In the genomic region with DNA sequence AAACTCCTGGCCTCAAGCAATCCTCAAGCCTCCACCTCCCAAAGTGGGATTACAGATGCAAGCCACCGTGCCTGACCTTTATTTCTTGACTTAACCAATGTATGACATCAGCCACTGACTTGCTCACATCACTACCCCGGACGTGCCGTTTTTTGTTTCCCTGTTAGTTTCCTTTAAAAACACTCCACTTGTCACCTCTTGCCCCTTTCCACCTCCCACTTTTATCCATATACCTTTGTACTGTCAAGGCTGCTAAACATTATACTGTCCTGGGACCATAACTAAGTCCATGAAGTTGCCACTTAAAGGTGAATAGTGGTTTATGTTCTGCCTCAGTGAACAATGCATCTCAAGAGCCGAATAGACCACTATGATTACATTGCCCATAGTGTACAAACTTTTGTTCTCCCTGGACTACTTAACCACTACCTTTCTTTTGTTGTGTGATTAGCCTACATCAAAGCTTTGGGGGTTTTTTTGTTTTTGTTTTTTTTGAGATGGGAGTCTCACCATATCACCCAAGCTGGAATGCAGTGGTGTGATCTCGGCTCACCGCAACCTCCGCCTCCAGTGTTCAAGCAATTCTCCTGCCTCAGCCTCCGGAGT, we compare ENCODE assay signal across 22 cellular contexts. TPM values are rescaled to one million over a fixed set of nuclear protein-coding genes. Genes with fewer than 3 reads are reported as not detected.
A peak's percentile ranks its signal among the peaks of the same experiment; 100 is the strongest.
DNase-seq lines count a peak whose midpoint lies in the region; ATAC-seq and TF ChIP-seq lines count a peak whose summit lies in the region.
"Had no signal": no experiment of that assay in that cellular context is flagged by ENCODE, and none has a peak within 500 bp of the region (broad histone marks: within the 10 kb centered on the region; RNA-seq: fewer than 3 reads in every experiment).

No MANE protein-coding gene starts in this region.

- no peak overlapping the region for H3K27ac ChIP-seq in HEK293 (ENCODE audit: extremely low read depth, low read depth, low read length)
- H3K27ac ChIP-seq: HL-60, left ventricle myocardium inferior, parathyroid adenoma had no signal

- no TSS peak for BruUV-seq in Caco-2 (replicated peaks; lab: Mats Ljungman, UMichigan)

- H3K9me3 Mint-ChIP-seq in Caco-2 (ENCODE audit: unreplicated experiment) = no peaks in the 10 kb centered on the region
- H3K9me3 Mint-ChIP-seq in brain = peaks cover 0 to 6% (median 0%) of the 10 kb centered on the region in 5 experiments
- no peaks in the 10 kb centered on the region for H3K9me3 Mint-ChIP-seq in nephron progenitor cell
- peaks cover 0 to 2% (median 0%) of the 10 kb centered on the region in 9 donors for H3K9me3 Mint-ChIP-seq in naive thymus-derived CD8-positive, alpha-beta T cell
- H3K9me3 Mint-ChIP-seq: activated naive CD4-positive, alpha-beta T cell treated with anti-CD3 and anti-CD28 coated beads, Interleukin-2, amount 50 U/mL, for 72 hours; activated T-cell treated with anti-CD3 and anti-CD28 coated beads, Interleukin-2, amount 50 U/mL, for 72 hours had no signal

- no peaks in the 10 kb centered on the region for H3K27me3 Mint-ChIP-seq in Caco-2 (ENCODE audit: insufficient read depth, unreplicated experiment)
- H3K27me3 Mint-ChIP-seq in brain = peaks cover 37% of the 10 kb centered on the region
- H3K27me3 Mint-ChIP-seq in nephron progenitor cell (ENCODE audit: low read depth, poor library complexity) = peaks cover 42% of the 10 kb centered on the region
- peaks cover 4 to 29% (median 10%) of the 10 kb centered on the region in 5 donors for H3K27me3 Mint-ChIP-seq in naive thymus-derived CD8-positive, alpha-beta T cell

- intact Hi-C loops in Caco-2 (cut with micrococcal nuclease; ENCODE audit: unreplicated experiment) = no loop called here

- H3K36me3 ChIP-seq in Caco-2 (ENCODE audit: control insufficient read depth, insufficient read depth, low read length) (no peaks in the 10 kb centered on the region), HEK293 (ENCODE audit: control insufficient read depth in 2 of 2, insufficient read depth in 1 of 2, low read length in 2 of 2) (peaks cover 11 to 38% of the 10 kb centered on the region in 2 experiments; a peak in 2 of 3 replicates)

- no peak overlapping the region for H3K4me3 ChIP-seq in Caco-2 (ENCODE audit: low read depth, low read length)
- no peak overlapping the region for H3K4me3 ChIP-seq in HEK293 (ENCODE audit: low read depth, low read length)
- H3K4me3 ChIP-seq: left ventricle myocardium inferior, tibial artery had no signal

- H3K4me1 Mint-ChIP-seq in Caco-2 (ENCODE audit: low read depth, unreplicated experiment) (no peaks in the 10 kb centered on the region), brain (no peaks in the 10 kb centered on the region), nephron progenitor cell (peaks cover 23% of the 10 kb centered on the region)
- peaks cover 10 to 29% (median 19%) of the 10 kb centered on the region in 4 donors for H3K4me1 Mint-ChIP-seq in naive thymus-derived CD8-positive, alpha-beta T cell

- CTCF ChIA-PET in Caco-2 (lab: Charles Lee) = interaction anchor here (0.7 kb wide), 1 partner anchor 16 kb away, joined by 3 read pairs; no protein-coding TSS in a partner anchor
- CTCF ChIA-PET in HEK293 (lab: Yijun Ruan, JAX) = interaction anchor here (0.6 kb wide), 1 partner anchor 17 kb away, joined by 3 read pairs; no protein-coding TSS in a partner anchor

- DNase-seq in Caco-2 (no peak), nephron progenitor cell (no peak), erythroblast (lab: John Stamatoyannopoulos, UW) (no peak)
- DNase-seq in naive thymus-derived CD8-positive, alpha-beta T cell = no peak
- no peak for DNase-seq in stimulated activated CD4-positive, alpha-beta T cell treated with anti-CD3 and anti-CD28 coated beads, Interleukin-4, amount 100 ng/mL, for 4 hours
- DNase-seq: activated CD4-positive, CD25-positive, alpha-beta regulatory T cell; activated T-cell treated with anti-CD3 and anti-CD28 coated beads, Interleukin-2, amount 50 U/mL, for 72 hours; cerebellar nuclear complex; effector memory CD4-positive, alpha-beta T cell; left ventricle myocardium inferior; NCI-H187; NCI-H446 treated with DMSO at 0.1 percent for 48 hours; SIG-M5; stimulated activated naive CD8-positive, alpha-beta T cell treated with anti-CD3 and anti-CD28 coated beads, Interleukin-15, Interleukin-2, amounts not matched to agents 100 U/mL and 50 U/mL, for 24 hours; T-helper 2 cell; tibial artery had no signal

- no peaks in the 10 kb centered on the region for H3K4me1 ChIP-seq in Caco-2
- H3K4me1 ChIP-seq in HEK293 (ENCODE audit: control insufficient read depth, insufficient read depth, low read length) = no peaks in the 10 kb centered on the region
- H3K4me1 ChIP-seq: parathyroid adenoma had no signal

- H3K27me3 ChIP-seq in Caco-2 (replicated peaks; ENCODE audit: control insufficient read depth, insufficient read depth, low read length) = no peaks in the 10 kb centered on the region
- H3K27me3 ChIP-seq: tibial artery had no signal

- TF ChIP-seq POLR2A in erythroblast (IDR thresholded peaks at IDR 0.05; ENCODE audit: low read length) = no peak

- POLR2A ChIA-PET in Caco-2 (lab: Charles Lee) = no interaction called here
- POLR2A ChIA-PET in HEK293 (lab: Yijun Ruan, JAX) = interaction anchor here (1.5 kb wide), 1 partner anchor 16 kb away, joined by 4 read pairs; no protein-coding TSS in a partner anchor
- POLR2A ChIA-PET in naive thymus-derived CD8-positive, alpha-beta T cell (lab: Charles Lee) = interaction anchor here (1.0 kb wide), 1 partner anchor 126 kb away, joined by 3 read pairs; no protein-coding TSS in a partner anchor

- H3K9me3 ChIP-seq in Caco-2 (no peaks in the 10 kb centered on the region), HEK293 (ENCODE audit: control insufficient read depth, insufficient read depth, low read depth, low read length) (no peaks in the 10 kb centered on the region)
- H3K9me3 ChIP-seq: left ventricle myocardium inferior, tibial artery had no signal

- peak overlapping the region; percentile 36 for H3K27ac Mint-ChIP-seq in Caco-2 (ENCODE audit: unreplicated experiment)
- peak overlapping the region; percentile 5 to 44 (median 19) for H3K27ac Mint-ChIP-seq in brain
- peak overlapping the region; percentile 26 for H3K27ac Mint-ChIP-seq in nephron progenitor cell
- peak overlapping the region in 1 of 10 donors; percentile 41 for H3K27ac Mint-ChIP-seq in naive thymus-derived CD8-positive, alpha-beta T cell
- H3K27ac Mint-ChIP-seq: activated T-cell treated with anti-CD3 and anti-CD28 coated beads, Interleukin-2, amount 50 U/mL, for 72 hours had no signal

- ATAC-seq in naive thymus-derived CD8-positive, alpha-beta T cell = no peak
- ATAC-seq: activated naive CD4-positive, alpha-beta T cell treated with anti-CD3 and anti-CD28 coated beads, Interleukin-2, amount 50 U/mL, for 72 hours; activated T-cell treated with anti-CD3 and anti-CD28 coated beads, Interleukin-2, amount 50 U/mL, for 72 hours; HCT116; stimulated activated naive CD8-positive, alpha-beta T cell treated with anti-CD3 and anti-CD28 coated beads, Interleukin-15, Interleukin-2, amounts not matched to agents 100 U/mL and 50 U/mL, for 24 hours had no signal

- H3K4me3 Mint-ChIP-seq in Caco-2 (ENCODE audit: unreplicated experiment) = no peak overlapping the region
- peak overlapping the region in 2 of 5 experiments; percentile 4 to 35 for H3K4me3 Mint-ChIP-seq in brain
- peak overlapping the region; percentile 44 for H3K4me3 Mint-ChIP-seq in nephron progenitor cell
- peak overlapping the region in 4 of 10 donors; percentile 15 to 74 (median 54) for H3K4me3 Mint-ChIP-seq in naive thymus-derived CD8-positive, alpha-beta T cell
- H3K4me3 Mint-ChIP-seq: activated T-cell treated with anti-CD3 and anti-CD28 coated beads, Interleukin-2, amount 50 U/mL, for 72 hours had no signal

- H3K36me3 Mint-ChIP-seq in Caco-2 (ENCODE audit: insufficient read depth, unreplicated experiment) (peaks cover 75% of the 10 kb centered on the region), brain (peaks cover 38% of the 10 kb centered on the region), nephron progenitor cell (ENCODE audit: low read depth) (peaks cover 28% of the 10 kb centered on the region)
- H3K36me3 Mint-ChIP-seq in naive thymus-derived CD8-positive, alpha-beta T cell = peaks cover 0 to 44% (median 15%) of the 10 kb centered on the region in 3 donors

- TF ChIP-seq CTCF in Caco-2 (IDR thresholded peaks at IDR 0.05; ENCODE audit: insufficient read depth in 1 of 2, low read depth in 1 of 2, low read length in 1 of 2, severe bottlenecking in 1 of 2, unreplicated experiment in 1 of 2) = no peak
- TF ChIP-seq CTCF in HEK293 (tag by site-specific recombination; IDR thresholded peaks at IDR 0.05) = no peak
- no peak for TF ChIP-seq CTCF in brain (conservative IDR thresholded peaks at IDR 0.05)
- TF ChIP-seq CTCF in nephron progenitor cell (IDR thresholded peaks at IDR 0.05) = no peak

TF ChIP-seq in HEK293, 187 proteins besides CTCF, POLR2A, EP300 and RAD21 (continues in another document):
- TF ChIP-seq IKZF3 (tag by site-specific recombination; IDR thresholded peaks at IDR 0.05) = no peak
- TF ChIP-seq ZNF24 (tag by site-specific recombination; IDR thresholded peaks at IDR 0.05) = no peak
- TF ChIP-seq SALL2 (tag by site-specific recombination; IDR thresholded peaks at IDR 0.05; ENCODE audit: borderline replicate concordance) = no peak
- no peak for TF ChIP-seq ZNF266 (tag by site-specific recombination; IDR thresholded peaks at IDR 0.05; ENCODE audit: low read depth)
- no peak for TF ChIP-seq ZNF76 (tag by site-specific recombination; IDR thresholded peaks at IDR 0.05; ENCODE audit: borderline replicate concordance, low read depth)
- TF ChIP-seq MEIS1 (CRISPR knock-in tag; IDR thresholded peaks at IDR 0.05; ENCODE audit: borderline replicate concordance) = no peak
- TF ChIP-seq ZNF335 (tag by site-specific recombination; conservative IDR thresholded peaks at IDR 0.05) = 0 out of 2 replicates have a peak, but pooled peaks have one; percentile 13
- no peak for TF ChIP-seq ZNF792 (tag by site-specific recombination; IDR thresholded peaks at IDR 0.05)

RNA-seq across cellular contexts. Expression of gene EPHX3, which starts 2.4 kb away (rescaled TPM):
- 0.97 and 1.2 TPM in 2 replicates for total RNA-seq in Caco-2 (2022)
- polyA plus RNA-seq in brain (ENCODE audit: insufficient read depth, low read depth, low replicate concordance) = not detected
- total RNA-seq in naive thymus-derived CD8-positive, alpha-beta T cell = under 1 TPM in 1 of 2 experiments, not detected in 1; 0.65 TPM
- polyA plus RNA-seq in naive thymus-derived CD8-positive, alpha-beta T cell = not detected
- total RNA-seq: left ventricle myocardium inferior had no signal

RNA-seq across cellular contexts. Expression of gene NOTCH3, which starts 33.8 kb away (rescaled TPM):
- total RNA-seq in Caco-2 (2022) = 53.5 and 60.6 TPM in 2 replicates
- polyA plus RNA-seq in brain (ENCODE audit: insufficient read depth, low read depth, low replicate concordance) = 23.1 TPM
- under 1 TPM in 1 of 2 experiments, not detected in 1; 0.05 TPM for total RNA-seq in naive thymus-derived CD8-positive, alpha-beta T cell
- not detected for polyA plus RNA-seq in naive thymus-derived CD8-positive, alpha-beta T cell

Comparison
In these comparisons a context has a peak if more than half of its experiments do, and no peak if none do; other contexts are left out.
1. RNA of gene NOTCH3, which starts 33.8 kb away (total RNA-seq): 53.5 to 60.6 TPM in Caco-2; 0.05 TPM in naive thymus-derived CD8-positive, alpha-beta T cell; every median in the first group is over 10 times any median in the second.